ENCODE assay signal across 16 cellular contexts in genomic region chr5:126694403-126694802, GRCh38.
A peak's percentile ranks its signal among the peaks of the same experiment; 100 is the strongest.
DNase-seq lines count a peak whose midpoint lies in the region; ATAC-seq and TF ChIP-seq lines count a peak whose summit lies in the region.
"Had no signal": no experiment of that assay in that cellular context is flagged by ENCODE, and none has a peak within 500 bp of the region (broad histone marks: within the 10 kb centered on the region; RNA-seq: fewer than 3 reads in every experiment).

No MANE protein-coding gene starts in this region.

- no peaks in the 10 kb centered on the region for H3K9me2 ChIP-seq in SK-N-SH

- no peak overlapping the region for H3K9ac ChIP-seq in SK-N-SH

- H3K27me3 Mint-ChIP-seq in stimulated activated memory B cell treated with anti-CD40 and anti-IgM and Interleukin-4, amounts not matched to agents 10 μg/mL and 1 μg/mL and 100 μg/mL, for 72 hours, result no peaks in the 10 kb centered on the region

- H3K4me3 Mint-ChIP-seq in stimulated activated memory B cell treated with anti-CD40 and anti-IgM and Interleukin-4, amounts not matched to agents 10 μg/mL and 1 μg/mL and 100 μg/mL, for 72 hours, result no peak overlapping the region

- no peak for TF ChIP-seq RAD21 in SK-N-SH (IDR thresholded peaks at IDR 0.05; ENCODE audit: low read length)

- H4K20me1 ChIP-seq in SK-N-SH (ENCODE audit: insufficient read depth), result no peaks in the 10 kb centered on the region

- DNase-seq in ELR (ENCODE audit: low read depth), result peak; percentile 20
- no peak for DNase-seq in SK-N-SH
- peak; percentile 29 to 46 for DNase-seq in foreskin fibroblast
- DNase-seq in hippocampal formation (lab: John Stamatoyannopoulos, UW), result no peak
- no peak for DNase-seq in NCI-H1417 (lab: John Stamatoyannopoulos, UW)
- no peak for DNase-seq in SIG-M5 treated with dmso at 0.1 percent for 504 hours (lab: John Stamatoyannopoulos, UW; ENCODE audit: unreplicated experiment)
- DNase-seq: Caco-2, DMS53, GOT3, NCI-H1105 treated with DMSO at 0.1 percent for 48 hours, NCI-H1930, NCI-H774 had no signal

- no peak for ATAC-seq in stimulated activated memory B cell treated with anti-CD40 and anti-IgM and Interleukin-4, amounts not matched to agents 10 μg/mL and 1 μg/mL and 100 μg/mL, for 72 hours
- ATAC-seq: HepG2, Panc1, Right ventricle myocardium inferior had no signal

- no peak overlapping the region for H3K4me2 ChIP-seq in SK-N-SH

- H3K4me3 ChIP-seq in SK-N-SH (ENCODE audit: low read depth in 2 of 2, low read length in 1 of 2) (no peak overlapping the region), foreskin fibroblast (ENCODE audit: low read depth in 1 of 2, low read length in 2 of 2) (no peak overlapping the region)

- H3K79me2 ChIP-seq in SK-N-SH (ENCODE audit: insufficient read depth), result no peaks in the 10 kb centered on the region

- 37% methylated on average over 2 of the region's 2 CpGs for WGBS in SK-N-SH (ENCODE audit: low lambda C conversion rate)

- peak overlapping the region in 1 of 2 experiments; percentile 18; a peak in 1 of 4 replicates for H3K27ac ChIP-seq in SK-N-SH (ENCODE audit: low read depth in 2 of 2, low read length in 1 of 2)

- H3K36me3 ChIP-seq in SK-N-SH (replicated peaks in 1 of 2; ENCODE audit: control insufficient read depth in 1 of 2, insufficient read depth in 2 of 2, low read length in 1 of 2), result no peaks in the 10 kb centered on the region

- no peaks in the 10 kb centered on the region for H3K36me3 Mint-ChIP-seq in stimulated activated memory B cell treated with anti-CD40 and anti-IgM and Interleukin-4, amounts not matched to agents 10 μg/mL and 1 μg/mL and 100 μg/mL, for 72 hours

- no peaks in the 10 kb centered on the region for H3K4me1 Mint-ChIP-seq in stimulated activated memory B cell treated with anti-CD40 and anti-IgM and Interleukin-4, amounts not matched to agents 10 μg/mL and 1 μg/mL and 100 μg/mL, for 72 hours

- no peaks in the 10 kb centered on the region for H3K27me3 ChIP-seq in SK-N-SH (ENCODE audit: insufficient read depth)

- no peak overlapping the region for H3K27ac Mint-ChIP-seq in stimulated activated memory B cell treated with anti-CD40 and anti-IgM and Interleukin-4, amounts not matched to agents 10 μg/mL and 1 μg/mL and 100 μg/mL, for 72 hours

- no peaks in the 10 kb centered on the region for H3K9me3 ChIP-seq in SK-N-SH
- H3K9me3 ChIP-seq: Caco-2 had no signal

- no peaks in the 10 kb centered on the region for H3K9me3 Mint-ChIP-seq in stimulated activated memory B cell treated with anti-CD40 and anti-IgM and Interleukin-4, amounts not matched to agents 10 μg/mL and 1 μg/mL and 100 μg/mL, for 72 hours

- H3F3A ChIP-seq in SK-N-SH (replicated peaks; ENCODE audit: insufficient read depth), result no peaks in the 10 kb centered on the region

- POLR2A ChIA-PET in SK-N-SH (lab: Yijun Ruan, JAX), result no interaction called here

- H2AFZ ChIP-seq in SK-N-SH (ENCODE audit: low read depth), result no peak overlapping the region

- peak in 1 of 2 experiments; percentile 21; a peak in 1 of 4 replicates for TF ChIP-seq EP300 in SK-N-SH (IDR thresholded peaks at IDR 0.05; ENCODE audit: borderline replicate concordance in 1 of 2, low read depth in 1 of 2, low read length in 1 of 2)

- no peaks in the 10 kb centered on the region for H3K4me1 ChIP-seq in SK-N-SH (ENCODE audit: control insufficient read depth in 1 of 2, insufficient read depth in 2 of 2, low read depth in 1 of 2, low read length in 1 of 2)
- H3K4me1 ChIP-seq: Caco-2 had no signal

- CTCF ChIA-PET in SK-N-SH (lab: Yijun Ruan, JAX), result no interaction called here

- TF ChIP-seq CTCF in SK-N-SH (IDR thresholded peaks at IDR 0.05), result no peak
- TF ChIP-seq CTCF in foreskin fibroblast (IDR thresholded peaks at IDR 0.05; ENCODE audit: low read depth, low read length), result no peak

TF ChIP-seq in SK-N-SH, 30 proteins besides CTCF, POLR2A, EP300 and RAD21:
- TF ChIP-seq, protein P1, sequence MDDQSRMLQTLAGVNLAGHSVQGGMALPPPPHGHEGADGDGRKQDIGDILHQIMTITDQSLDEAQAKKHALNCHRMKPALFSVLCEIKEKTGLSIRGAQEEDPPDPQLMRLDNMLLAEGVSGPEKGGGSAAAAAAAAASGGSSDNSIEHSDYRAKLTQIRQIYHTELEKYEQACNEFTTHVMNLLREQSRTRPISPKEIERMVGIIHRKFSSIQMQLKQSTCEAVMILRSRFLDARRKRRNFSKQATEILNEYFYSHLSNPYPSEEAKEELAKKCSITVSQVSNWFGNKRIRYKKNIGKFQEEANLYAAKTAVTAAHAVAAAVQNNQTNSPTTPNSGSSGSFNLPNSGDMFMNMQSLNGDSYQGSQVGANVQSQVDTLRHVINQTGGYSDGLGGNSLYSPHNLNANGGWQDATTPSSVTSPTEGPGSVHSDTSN (IDR thresholded peaks at IDR 0.05), result peak; percentile 55
- TF ChIP-seq FOSL2 (IDR thresholded peaks at IDR 0.05; ENCODE audit: borderline replicate concordance, low read depth), result no peak
- TF ChIP-seq TCF12 (IDR thresholded peaks at IDR 0.05), result peak; percentile 23; the same call in 1 of the 2 replicates
TF ChIP-seq in SK-N-SH: peak in this region for 2.

Comparison
In these comparisons a context has a peak if more than half of its experiments do, and no peak if none do; other contexts are left out.
1. DNase-seq: peak in ELR (single experiment) and foreskin fibroblast (2 of 2); none in SK-N-SH (single experiment), hippocampal formation (0 of 2), NCI-H1417 (0 of 3) and SIG-M5 treated with dmso at 0.1 percent for 504 hours (single experiment).